8 cellular contexts compared by ENCODE assay signal in the genomic region with DNA sequence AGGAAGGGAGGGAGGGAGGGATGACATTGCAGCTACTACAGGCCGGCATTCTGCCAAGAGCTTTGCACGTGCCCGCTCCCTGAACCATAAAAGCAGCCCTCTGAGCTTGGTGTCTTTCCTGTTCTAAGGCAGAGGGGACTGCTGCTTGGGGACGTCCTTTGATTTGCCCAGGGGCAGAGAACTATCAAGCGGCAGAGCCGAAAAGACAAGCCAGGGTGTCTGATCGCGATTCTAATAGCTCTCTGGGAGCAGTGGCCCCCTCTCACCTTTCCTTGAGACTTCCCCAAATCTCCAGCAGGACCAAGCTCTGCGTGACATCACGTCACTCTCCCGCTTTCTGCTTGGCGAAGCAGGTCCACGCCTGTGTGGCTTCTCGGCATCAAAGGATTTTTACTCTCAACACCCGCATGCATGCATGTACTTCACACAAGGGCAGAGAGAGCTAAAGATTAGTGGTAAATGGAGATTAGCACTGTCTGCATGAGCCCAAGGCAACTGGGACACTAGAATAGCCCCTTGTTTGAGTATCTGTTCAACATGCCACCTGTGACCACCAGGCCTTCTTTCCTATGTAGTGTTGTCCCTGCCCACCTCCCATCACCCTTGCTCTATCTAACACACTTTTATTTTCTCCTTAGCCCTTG.
A peak's percentile ranks its signal among the peaks of the same experiment; 100 is the strongest.
DNase-seq lines count a peak whose midpoint lies in the region; ATAC-seq and TF ChIP-seq lines count a peak whose summit lies in the region.
"Had no signal": no experiment of that assay in that cellular context is flagged by ENCODE, and none has a peak within 500 bp of the region (broad histone marks: within the 10 kb centered on the region; RNA-seq: fewer than 3 reads in every experiment).

No MANE protein-coding gene starts in this region.

- H3K27ac ChIP-seq in GM23248 (no peak overlapping the region), OCI-LY7 (ENCODE audit: low read depth, low read length, poor library complexity, severe bottlenecking) (no peak overlapping the region), left ventricle myocardium inferior (replicated peaks) (peak overlapping the region; percentile 54), thoracic aorta (no peak overlapping the region)

- H3K9me2 ChIP-seq in GM23248 (ENCODE audit: insufficient read depth) = no peaks in the 10 kb centered on the region
- no peaks in the 10 kb centered on the region for H3K9me2 ChIP-seq in OCI-LY7 (ENCODE audit: insufficient read depth, low read length)

- H3K36me3 ChIP-seq in GM23248 (ENCODE audit: low read depth) = no peaks in the 10 kb centered on the region
- no peaks in the 10 kb centered on the region for H3K36me3 ChIP-seq in OCI-LY7 (ENCODE audit: insufficient read depth, low read length)
- no peaks in the 10 kb centered on the region for H3K36me3 ChIP-seq in left ventricle myocardium inferior
- H3K36me3 ChIP-seq in thoracic aorta = no peaks in the 10 kb centered on the region

- ATAC-seq in thoracic aorta (ENCODE audit: insufficient number of reproducible peaks, low FRiP score, low read depth) = no peak
- ATAC-seq in activated CD4-positive, CD25-positive, alpha-beta regulatory T cell treated with anti-CD3 and anti-CD28 coated beads, Interleukin-2, amount 50 U/mL, for 24 hours = no peak
- ATAC-seq in GM21423 (IDR thresholded peaks at IDR 0.05; ENCODE audit: unreplicated experiment) = no peak
- ATAC-seq: activated CD8-positive, alpha-beta T cell treated with anti-CD3 and anti-CD28 coated beads for 36 hours had no signal

- H3K27me3 ChIP-seq in GM23248 (replicated peaks; ENCODE audit: insufficient read depth) = no peaks in the 10 kb centered on the region
- H3K27me3 ChIP-seq in left ventricle myocardium inferior (ENCODE audit: low read depth) = peaks cover 10% of the 10 kb centered on the region
- H3K27me3 ChIP-seq in thoracic aorta (replicated peaks; ENCODE audit: insufficient read depth) = no peaks in the 10 kb centered on the region

- no peaks in the 10 kb centered on the region for H3K79me2 ChIP-seq in GM23248 (ENCODE audit: insufficient read depth)
- H3K79me2 ChIP-seq in OCI-LY7 (ENCODE audit: insufficient read depth, low read depth, low read length) = no peaks in the 10 kb centered on the region

- CTCF ChIA-PET in OCI-LY7 (lab: Charles Lee; ENCODE audit: unreplicated experiment) = interaction anchor here (1.0 kb wide), 2 partner anchors 24 to 58 kb away, joined by 3 read pairs; no protein-coding TSS in a partner anchor

- POLR2A ChIA-PET in OCI-LY7 (lab: Charles Lee) = interaction anchor here (0.6 to 1.3 kb wide), 4 partner anchors 13 to 636 kb away, joined by 3 to 6 read pairs (median 3); no protein-coding TSS in a partner anchor

- H2AFZ ChIP-seq in GM23248 = no peak overlapping the region
- peak overlapping the region; percentile 91 for H2AFZ ChIP-seq in OCI-LY7 (ENCODE audit: low read length)

- DNase-seq in GM23248 (peak; percentile 21), OCI-LY7 (ENCODE audit: low spot score) (peak; percentile 22), left ventricle myocardium inferior (peak; percentile 33), thoracic aorta (ENCODE audit: low spot score) (no peak), KG1 (lab: John Stamatoyannopoulos, UW) (no peak)
- DNase-seq: activated CD8-positive, alpha-beta T cell treated with anti-CD3 and anti-CD28 coated beads for 36 hours had no signal

- H3K4me3 ChIP-seq in GM23248 (no peak overlapping the region), OCI-LY7 (ENCODE audit: low read depth, low read length, poor library complexity, severe bottlenecking) (no peak overlapping the region), left ventricle myocardium inferior (peak overlapping the region; percentile 40), thoracic aorta (peak overlapping the region; percentile 24)

- no peaks in the 10 kb centered on the region for H4K20me1 ChIP-seq in GM23248 (ENCODE audit: insufficient read depth)
- H4K20me1 ChIP-seq in OCI-LY7 (ENCODE audit: insufficient read depth, low read length) = no peaks in the 10 kb centered on the region

- TF ChIP-seq CTCF in OCI-LY7 (conservative IDR thresholded peaks at IDR 0.05; ENCODE audit: low read length) (no peak), left ventricle myocardium inferior (IDR thresholded peaks at IDR 0.05; ENCODE audit: borderline replicate concordance) (no peak), thoracic aorta (IDR thresholded peaks at IDR 0.05) (no peak)

- in situ Hi-C loops in GM23248 (cut with MboI) = no loop called here

- H3F3A ChIP-seq in GM23248 (ENCODE audit: insufficient read depth) = 0 out of 2 replicates have a peak, but pooled peaks cover 6% of the 10 kb centered on the region

- no TSS peak for BruUV-seq in OCI-LY7 (replicated peaks; lab: Mats Ljungman, UMichigan)

- H3K9me3 ChIP-seq in GM23248 (ENCODE audit: low read depth) = no peaks in the 10 kb centered on the region
- no peaks in the 10 kb centered on the region for H3K9me3 ChIP-seq in OCI-LY7 (ENCODE audit: low read length)
- no peaks in the 10 kb centered on the region for H3K9me3 ChIP-seq in left ventricle myocardium inferior (replicated peaks)
- H3K9me3 ChIP-seq in thoracic aorta = no peaks in the 10 kb centered on the region

- intact Hi-C loops in OCI-LY7 (cut with micrococcal nuclease; ENCODE audit: unreplicated experiment) = no loop called here
- intact Hi-C loops in left ventricle myocardium inferior (cut with micrococcal nuclease) = no loop called here

- WGBS in GM23248 (ENCODE audit: low coverage in 1 of 2, low lambda C conversion rate in 2 of 2, missing lambda C conversion rate in 2 of 2), 2 experiments = 67 to 70% methylated on average over 15 of the region's 15 CpGs

- H3K4me2 ChIP-seq in GM23248 (ENCODE audit: unreplicated experiment) = no peak overlapping the region
- H3K4me2 ChIP-seq in OCI-LY7 (ENCODE audit: low read length) = peak overlapping the region; percentile 51

- no peak overlapping the region for H3K9ac ChIP-seq in GM23248

- H3K4me1 ChIP-seq in GM23248 (ENCODE audit: insufficient read depth) = peaks cover 4% of the 10 kb centered on the region
- peaks cover 31% of the 10 kb centered on the region for H3K4me1 ChIP-seq in OCI-LY7 (ENCODE audit: insufficient read depth, low read length, poor library complexity, severe bottlenecking)
- H3K4me1 ChIP-seq in left ventricle myocardium inferior = peaks cover 18% of the 10 kb centered on the region
- H3K4me1 ChIP-seq in thoracic aorta (ENCODE audit: control insufficient read depth in 1 of 2, low read depth in 2 of 2) = peaks cover 10 to 19% of the 10 kb centered on the region in 2 donors

Comparison
In these comparisons a context has a peak if more than half of its experiments do, and no peak if none do; other contexts are left out.
1. DNase-seq: peak in GM23248 (single experiment), OCI-LY7 (single experiment) and left ventricle myocardium inferior (single experiment); none in thoracic aorta (single experiment) and KG1 (single experiment).
2. H3K4me3 ChIP-seq: peak in left ventricle myocardium inferior (single experiment) and thoracic aorta (single experiment); none in GM23248 (single experiment) and OCI-LY7 (single experiment).